ENCODE assay signal across 26 cellular contexts in genomic region chr3:39112535-39112934, GRCh38. TPM values are rescaled to one million over a fixed set of nuclear protein-coding genes. Genes with fewer than 3 reads are reported as not detected.
DNase-seq lines count a peak whose midpoint lies in the region; ATAC-seq, FAIRE-seq and TF ChIP-seq lines count a peak whose summit lies in the region.
"Had no signal": no experiment of that assay in that cellular context is flagged by ENCODE, and none has a peak within 500 bp of the region (broad histone marks: within the 10 kb centered on the region; RNA-seq: fewer than 3 reads in every experiment).

No MANE protein-coding gene starts in this region.

- TF ChIP-seq RAD21 in K562 (CRISPR knock-in tag; conservative IDR thresholded peaks at IDR 0.05 in 1 of 2, IDR thresholded peaks at IDR 0.05 in 1 of 2): no peak

- H3K27me3 ChIP-seq in K562 (ENCODE audit: control insufficient read depth in 2 of 2, insufficient read depth in 2 of 2, low read length in 2 of 2): no peaks in the 10 kb centered on the region
- H3K27me3 ChIP-seq in sigmoid colon: no peaks in the 10 kb centered on the region
- H3K27me3 ChIP-seq: BE2C, BLaER1 had no signal

- intact Hi-C loops in activated CD4-positive, alpha-beta memory T cell treated with anti-CD3 and anti-CD28 coated beads for 36 hours (cut with micrococcal nuclease): no loop called here
- intact Hi-C loops in K562 (cut with micrococcal nuclease): no loop called here
- intact Hi-C loops in sigmoid colon (cut with DNase I): no loop called here
- intact Hi-C loops in activated naive CD4-positive, alpha-beta T cell treated with anti-CD3 and anti-CD28 coated beads for 36 hours (cut with micrococcal nuclease): no loop called here

- H3K4me1 ChIP-seq in K562 (replicated peaks in 1 of 2; ENCODE audit: control insufficient read depth in 2 of 2, insufficient read depth in 2 of 2, low read length in 2 of 2) (peaks cover 6 to 8% of the 10 kb centered on the region in 2 experiments; a peak in 3 of 5 replicates), sigmoid colon (peaks cover 0 to 13% (median 9%) of the 10 kb centered on the region in 4 donors)
- H3K4me1 ChIP-seq: BE2C had no signal

- in situ Hi-C loops in K562 (cut with MboI): no loop called here

- H3K27ac ChIP-seq in K562 (ENCODE audit: extremely low read depth, low read depth, low read length) (no peak overlapping the region), sigmoid colon (no peak overlapping the region)
- H3K27ac ChIP-seq: 22Rv1, A549, BLaER1 had no signal

- H3K9ac ChIP-seq in K562 (ENCODE audit: insufficient read depth in 1 of 2, low read depth in 2 of 2, low read length in 2 of 2): no peak overlapping the region
- H3K9ac ChIP-seq: BLaER1 had no signal

- no peak for ATAC-seq in K562
- no peak for ATAC-seq in GM21576 (IDR thresholded peaks at IDR 0.05; ENCODE audit: unreplicated experiment)
- ATAC-seq: A549, GM12878 had no signal

- no peak overlapping the region for H3K4me2 ChIP-seq in K562 (ENCODE audit: insufficient read depth, low read length)
- H3K4me2 ChIP-seq: A549, BLaER1 had no signal

- DNase-seq in activated CD4-positive, alpha-beta memory T cell treated with anti-CD3 and anti-CD28 coated beads, Interleukin-2, amount 10 ng/mL, durations not matched to agents 7 days and 5 days: peak; percentile 3
- no peak for DNase-seq in activated CD4-positive, alpha-beta memory T cell treated with anti-CD3 and anti-CD28 coated beads for 36 hours
- DNase-seq in K562 (ENCODE audit: extremely low read depth in 1 of 4, low spot score in 3 of 4) (no peak), sigmoid colon (peak; percentile 24)
- DNase-seq in activated naive CD4-positive, alpha-beta T cell treated with anti-CD3 and anti-CD28 coated beads for 36 hours: no peak
- DNase-seq: BE2C; C1 segment of cervical spinal cord; CD4-positive, alpha-beta memory T cell; CD4-positive, CD25-positive, alpha-beta regulatory T cell; CD8-positive, alpha-beta memory T cell; COR-L47; DMS 273 treated with DMSO at 0.1 percent for 48 hours; DMS153; DMS53; DMS79; DND-41; EL; GDM1 had no signal

- TF ChIP-seq CTCF in K562 (IDR thresholded peaks at IDR 0.05 in 2 of 3, conservative IDR thresholded peaks at IDR 0.05 in 1 of 3; ENCODE audit: insufficient read depth in 2 of 3, low read depth in 1 of 3, low read length in 3 of 3): no peak
- TF ChIP-seq CTCF in sigmoid colon (IDR thresholded peaks at IDR 0.05): no peak

- TF ChIP-seq POLR2A in K562 (conservative IDR thresholded peaks at IDR 0.05): no peak
- no peak for TF ChIP-seq POLR2A in sigmoid colon (IDR thresholded peaks at IDR 0.05)

- no peak overlapping the region for H2AFZ ChIP-seq in K562 (ENCODE audit: low read depth, low read length)

- H3K4me3 Mint-ChIP-seq in activated CD4-positive, alpha-beta memory T cell treated with anti-CD3 and anti-CD28 coated beads, Interleukin-2, amount 10 ng/mL, durations not matched to agents 7 days and 5 days: no peak overlapping the region
- no peak overlapping the region for H3K4me3 Mint-ChIP-seq in activated CD4-positive, alpha-beta memory T cell treated with anti-CD3 and anti-CD28 coated beads for 36 hours
- no peak overlapping the region for H3K4me3 Mint-ChIP-seq in activated naive CD4-positive, alpha-beta T cell treated with anti-CD3 and anti-CD28 coated beads for 36 hours
- H3K4me3 Mint-ChIP-seq: CD14-positive monocyte; CD4-positive, alpha-beta memory T cell; CD4-positive, CD25-positive, alpha-beta regulatory T cell; CD8-positive, alpha-beta memory T cell had no signal

- H3K79me2 ChIP-seq in K562 (ENCODE audit: control insufficient read depth, insufficient read depth, low read length): peaks cover under 1% of the 10 kb centered on the region; the same call in 1 of the 3 replicates

- no peaks in the 10 kb centered on the region for H3K9me1 ChIP-seq in K562 (ENCODE audit: control insufficient read depth, insufficient read depth, low read length)

- H3K9me3 ChIP-seq in K562 (replicated peaks; ENCODE audit: control insufficient read depth, insufficient read depth, low read depth, low read length) (no peaks in the 10 kb centered on the region), sigmoid colon (no peaks in the 10 kb centered on the region)
- H3K9me3 ChIP-seq: A549, BE2C, BLaER1 had no signal

- H3K36me3 ChIP-seq in K562 (ENCODE audit: control insufficient read depth, insufficient read depth, low read length) (no peaks in the 10 kb centered on the region), sigmoid colon (peaks cover 0 to 9% (median 0%) of the 10 kb centered on the region in 4 donors)
- H3K36me3 ChIP-seq: BE2C, BLaER1 had no signal

- 32% methylated on average over 2 of the region's 2 CpGs for WGBS in K562 (ENCODE audit: insufficient coverage, low coverage, missing lambda C conversion rate)
- WGBS in sigmoid colon, 2 donors: 83 to 95% methylated on average over 2 of the region's 2 CpGs

- no TSS peak for BruUV-seq in K562 (replicated peaks; lab: Mats Ljungman, UMichigan)

- no peak overlapping the region for H3K27ac Mint-ChIP-seq in activated CD4-positive, alpha-beta memory T cell treated with anti-CD3 and anti-CD28 coated beads, Interleukin-2, amount 10 ng/mL, durations not matched to agents 7 days and 5 days
- H3K27ac Mint-ChIP-seq in activated CD4-positive, alpha-beta memory T cell treated with anti-CD3 and anti-CD28 coated beads for 36 hours: no peak overlapping the region
- no peak overlapping the region for H3K27ac Mint-ChIP-seq in activated naive CD4-positive, alpha-beta T cell treated with anti-CD3 and anti-CD28 coated beads for 36 hours
- H3K27ac Mint-ChIP-seq: CD4-positive, CD25-positive, alpha-beta regulatory T cell had no signal

- POLR2A ChIA-PET in activated CD4-positive, alpha-beta memory T cell treated with anti-CD3 and anti-CD28 coated beads, Interleukin-2, amount 10 ng/mL, durations not matched to agents 7 days and 5 days (lab: Charles Lee): no interaction called here
- POLR2A ChIA-PET in activated CD4-positive, alpha-beta memory T cell treated with anti-CD3 and anti-CD28 coated beads for 36 hours (lab: Charles Lee): no interaction called here
- POLR2A ChIA-PET in K562 (lab: Yijun Ruan, JAX): no interaction called here

- H3K27me3 Mint-ChIP-seq in activated CD4-positive, alpha-beta memory T cell treated with anti-CD3 and anti-CD28 coated beads, Interleukin-2, amount 10 ng/mL, durations not matched to agents 7 days and 5 days: no peaks in the 10 kb centered on the region
- no peaks in the 10 kb centered on the region for H3K27me3 Mint-ChIP-seq in activated CD4-positive, alpha-beta memory T cell treated with anti-CD3 and anti-CD28 coated beads for 36 hours
- H3K27me3 Mint-ChIP-seq in activated naive CD4-positive, alpha-beta T cell treated with anti-CD3 and anti-CD28 coated beads for 36 hours (ENCODE audit: low read depth): no peaks in the 10 kb centered on the region
- H3K27me3 Mint-ChIP-seq: CD4-positive, alpha-beta memory T cell; CD4-positive, CD25-positive, alpha-beta regulatory T cell had no signal

- FAIRE-seq in K562 (lab: Jason Lieb, UNC): no peak
- FAIRE-seq: A549, GM12878, GM12892, GM18507 had no signal

- peaks cover 20% of the 10 kb centered on the region for H3K4me1 Mint-ChIP-seq in activated CD4-positive, alpha-beta memory T cell treated with anti-CD3 and anti-CD28 coated beads, Interleukin-2, amount 10 ng/mL, durations not matched to agents 7 days and 5 days
- peaks cover 15% of the 10 kb centered on the region for H3K4me1 Mint-ChIP-seq in activated CD4-positive, alpha-beta memory T cell treated with anti-CD3 and anti-CD28 coated beads for 36 hours (ENCODE audit: low read depth)
- H3K4me1 Mint-ChIP-seq in activated naive CD4-positive, alpha-beta T cell treated with anti-CD3 and anti-CD28 coated beads for 36 hours (ENCODE audit: low read depth): peaks cover 13% of the 10 kb centered on the region

- CTCF ChIA-PET in activated CD4-positive, alpha-beta memory T cell treated with anti-CD3 and anti-CD28 coated beads, Interleukin-2, amount 10 ng/mL, durations not matched to agents 7 days and 5 days (lab: Charles Lee): no interaction called here
- CTCF ChIA-PET in activated CD4-positive, alpha-beta memory T cell treated with anti-CD3 and anti-CD28 coated beads for 36 hours (lab: Charles Lee): no interaction called here
- CTCF ChIA-PET in K562 (lab: Yijun Ruan, JAX; ENCODE audit: low intra/inter-chr PET ratio): no interaction called here
- CTCF ChIA-PET in activated naive CD4-positive, alpha-beta T cell treated with anti-CD3 and anti-CD28 coated beads for 36 hours (lab: Charles Lee): no interaction called here

- TF ChIP-seq EP300 in K562 (IDR thresholded peaks at IDR 0.05; ENCODE audit: low read length) (no peak), sigmoid colon (IDR thresholded peaks at IDR 0.05) (no peak)

- H3K36me3 Mint-ChIP-seq in activated CD4-positive, alpha-beta memory T cell treated with anti-CD3 and anti-CD28 coated beads, Interleukin-2, amount 10 ng/mL, durations not matched to agents 7 days and 5 days (ENCODE audit: low read depth): peaks cover 4% of the 10 kb centered on the region
- H3K36me3 Mint-ChIP-seq in activated CD4-positive, alpha-beta memory T cell treated with anti-CD3 and anti-CD28 coated beads for 36 hours: no peaks in the 10 kb centered on the region
- no peaks in the 10 kb centered on the region for H3K36me3 Mint-ChIP-seq in activated naive CD4-positive, alpha-beta T cell treated with anti-CD3 and anti-CD28 coated beads for 36 hours (ENCODE audit: low read depth)

- H3K9me3 Mint-ChIP-seq in activated CD4-positive, alpha-beta memory T cell treated with anti-CD3 and anti-CD28 coated beads, Interleukin-2, amount 10 ng/mL, durations not matched to agents 7 days and 5 days: no peaks in the 10 kb centered on the region
- H3K9me3 Mint-ChIP-seq in activated CD4-positive, alpha-beta memory T cell treated with anti-CD3 and anti-CD28 coated beads for 36 hours: no peaks in the 10 kb centered on the region
- H3K9me3 Mint-ChIP-seq in activated naive CD4-positive, alpha-beta T cell treated with anti-CD3 and anti-CD28 coated beads for 36 hours: no peaks in the 10 kb centered on the region
- H3K9me3 Mint-ChIP-seq: CD14-positive monocyte; CD4-positive, alpha-beta memory T cell; CD4-positive, CD25-positive, alpha-beta regulatory T cell; CD8-positive, alpha-beta memory T cell had no signal

- H3K4me3 ChIP-seq in K562: no peak overlapping the region
- no peak overlapping the region for H3K4me3 ChIP-seq in sigmoid colon
- H3K4me3 ChIP-seq: A549, BLaER1, GM12878 had no signal

- H4K20me1 ChIP-seq in K562 (replicated peaks; ENCODE audit: control insufficient read depth, insufficient read depth, low read length): no peaks in the 10 kb centered on the region

RNA-seq across cellular contexts. Expression of gene TTC21A, which starts 5.1 kb away (rescaled TPM):
- 10 to 100 TPM; 11.2 to 12.1 TPM for total RNA-seq in activated CD4-positive, alpha-beta memory T cell treated with anti-CD3 and anti-CD28 coated beads, Interleukin-2, amount 10 ng/mL, durations not matched to agents 7 days and 5 days
- total RNA-seq in activated CD4-positive, alpha-beta memory T cell treated with anti-CD3 and anti-CD28 coated beads for 36 hours: 1 to 10 TPM; 1.7 to 1.8 TPM
- total RNA-seq in K562 (2011; cell fraction: chromatin; rRNA removed; ENCODE audit: low replicate concordance): 7.6 and 12.4 TPM in 2 replicates
- total RNA-seq in K562 (2011; cell fraction: nucleolus; rRNA removed): 5.8 and 6.7 TPM in 2 replicates
- total RNA-seq in K562 (2011; cell fraction: nucleoplasm; rRNA removed): 5.1 and 8.2 TPM in 2 replicates
- total RNA-seq in K562 (2014; rRNA removed) (0.36 and 0.37 TPM in 2 replicates), K562 (2014; rRNA removed; fragmentation: Illumina TruSeq; extraction: Trizol) (0.32 and 0.47 TPM in 2 replicates), K562 (2015; rRNA removed; fragmentation: Illumina TruSeq; extraction: Trizol) (0.83 and 1.2 TPM in 2 replicates), K562 (2021) (1.4 and 1.7 TPM in 2 replicates), sigmoid colon (1 to 10 TPM; 2.9 to 7.1 (median 4.4) TPM)
- polyA plus RNA-seq in K562 (2011; rRNA removed) (0.84 and 1.1 TPM in 2 replicates), K562 (2014; fragmentation: Illumina TruSeq; extraction: Trizol) (0.70 and 0.94 TPM in 2 replicates), K562 (2014; fragmentation: Nextera tagmentation; extraction: Ambion mirVana) (under 1 TPM; 0.22 to 0.35 TPM), K562 (2014; rRNA removed) (0.93 and 1.4 TPM in 2 replicates), sigmoid colon (1 to 10 TPM in 2 of 3 donors, under 1 TPM in 1; 0.60 to 6.0 (median 2.8) TPM)
- polyA plus RNA-seq in K562 (2011; cell fraction: cytosol; rRNA removed): 0.66 and 1.1 TPM in 2 replicates
- polyA plus RNA-seq in K562 (2011; cell fraction: nucleus; rRNA removed): 5.1 and 6.7 TPM in 2 replicates
- polyA plus RNA-seq in K562 (2012): 1.3 and 2.7 TPM in 2 replicates
- 1.3 and 2.1 TPM in 2 replicates for polyA minus RNA-seq in K562 (2011; rRNA and poly(A)+ RNA removed)
- polyA minus RNA-seq in K562 (2011; cell fraction: cytosol; rRNA and poly(A)+ RNA removed): 0.67 TPM in 1 of 2 replicates, not detected in the other
- polyA minus RNA-seq in K562 (2011; cell fraction: nucleus; rRNA and poly(A)+ RNA removed): 3.5 and 4.1 TPM in 2 replicates
- 1 to 10 TPM; 1.5 to 1.6 TPM for total RNA-seq in activated naive CD4-positive, alpha-beta T cell treated with anti-CD3 and anti-CD28 coated beads for 36 hours

RNA-seq across cellular contexts. Expression of gene GORASP1, which starts 5.1 kb away (rescaled TPM):
- total RNA-seq in activated CD4-positive, alpha-beta memory T cell treated with anti-CD3 and anti-CD28 coated beads, Interleukin-2, amount 10 ng/mL, durations not matched to agents 7 days and 5 days: 10 to 100 TPM; 52.0 to 53.1 TPM
- 10 to 100 TPM; 32.7 to 34.1 TPM for total RNA-seq in activated CD4-positive, alpha-beta memory T cell treated with anti-CD3 and anti-CD28 coated beads for 36 hours
- total RNA-seq in K562 (2011; cell fraction: chromatin; rRNA removed; ENCODE audit: low replicate concordance): 170 and 347 TPM in 2 replicates
- 220 and 236 TPM in 2 replicates for total RNA-seq in K562 (2011; cell fraction: nucleolus; rRNA removed)
- 186 and 187 TPM in 2 replicates for total RNA-seq in K562 (2011; cell fraction: nucleoplasm; rRNA removed)
- total RNA-seq in K562 (2014; rRNA removed) (67.6 and 83.5 TPM in 2 replicates), K562 (2014; rRNA removed; fragmentation: Illumina TruSeq; extraction: Trizol) (39.7 and 46.8 TPM in 2 replicates), K562 (2015; rRNA removed; fragmentation: Illumina TruSeq; extraction: Trizol) (65.3 and 67.6 TPM in 2 replicates), K562 (2021) (80.7 and 81.2 TPM in 2 replicates), sigmoid colon (10 to 100 TPM; 43.5 to 49.9 (median 48.9) TPM)
- polyA plus RNA-seq in K562 (2011; rRNA removed) (87.9 and 116 TPM in 2 replicates), K562 (2014; fragmentation: Illumina TruSeq; extraction: Trizol) (71.3 and 81.3 TPM in 2 replicates), K562 (2014; fragmentation: Nextera tagmentation; extraction: Ambion mirVana) (10 to 100 TPM in 1 of 2 experiments, 1 to 10 TPM in 1; 8.4 to 14.0 TPM), K562 (2014; rRNA removed) (75.3 and 82.3 TPM in 2 replicates), sigmoid colon (10 to 100 TPM; 35.4 to 54.5 (median 40.7) TPM)
- polyA plus RNA-seq in K562 (2011; cell fraction: cytosol; rRNA removed): 88.5 and 108 TPM in 2 replicates
- 454 and 537 TPM in 2 replicates for polyA plus RNA-seq in K562 (2011; cell fraction: nucleus; rRNA removed)
- polyA plus RNA-seq in K562 (2012): 72.8 and 104 TPM in 2 replicates
- polyA minus RNA-seq in K562 (2011; rRNA and poly(A)+ RNA removed): 48.5 and 49.2 TPM in 2 replicates
- polyA minus RNA-seq in K562 (2011; cell fraction: cytosol; rRNA and poly(A)+ RNA removed): 42.4 and 49.5 TPM in 2 replicates
- 120 and 149 TPM in 2 replicates for polyA minus RNA-seq in K562 (2011; cell fraction: nucleus; rRNA and poly(A)+ RNA removed)
- total RNA-seq in activated naive CD4-positive, alpha-beta T cell treated with anti-CD3 and anti-CD28 coated beads for 36 hours: 10 to 100 TPM; 19.0 to 21.8 TPM

RNA-seq across cellular contexts. Expression of gene CSRNP1, which starts 40.9 kb away (rescaled TPM):
- 10 to 100 TPM; 32.5 to 33.2 TPM for total RNA-seq in activated CD4-positive, alpha-beta memory T cell treated with anti-CD3 and anti-CD28 coated beads, Interleukin-2, amount 10 ng/mL, durations not matched to agents 7 days and 5 days
- 10 to 100 TPM; 63.0 to 66.2 TPM for total RNA-seq in activated CD4-positive, alpha-beta memory T cell treated with anti-CD3 and anti-CD28 coated beads for 36 hours
- total RNA-seq in K562 (2011; cell fraction: chromatin; rRNA removed; ENCODE audit: low replicate concordance): 18.4 and 48.8 TPM in 2 replicates
- 34.9 and 41.4 TPM in 2 replicates for total RNA-seq in K562 (2011; cell fraction: nucleolus; rRNA removed)
- total RNA-seq in K562 (2011; cell fraction: nucleoplasm; rRNA removed): 17.7 and 23.9 TPM in 2 replicates
- total RNA-seq in K562 (2014; rRNA removed) (16.8 and 23.2 TPM in 2 replicates), K562 (2014; rRNA removed; fragmentation: Illumina TruSeq; extraction: Trizol) (5.6 and 7.9 TPM in 2 replicates), K562 (2015; rRNA removed; fragmentation: Illumina TruSeq; extraction: Trizol) (9.2 and 9.8 TPM in 2 replicates), K562 (2021) (18.1 and 18.9 TPM in 2 replicates), sigmoid colon (100 to 1,000 TPM in 1 of 4 donors, 10 to 100 TPM in 3; 12.8 to 135 (median 21.9) TPM)
- polyA plus RNA-seq in K562 (2011; rRNA removed) (14.2 and 14.5 TPM in 2 replicates), K562 (2014; fragmentation: Illumina TruSeq; extraction: Trizol) (12.7 and 13.3 TPM in 2 replicates), K562 (2014; fragmentation: Nextera tagmentation; extraction: Ambion mirVana) (under 1 TPM; 0.72 to 0.89 TPM), K562 (2014; rRNA removed) (10.9 and 11.4 TPM in 2 replicates), sigmoid colon (10 to 100 TPM; 15.6 to 26.7 (median 16.9) TPM)
- polyA plus RNA-seq in K562 (2011; cell fraction: cytosol; rRNA removed): 16.4 and 30.7 TPM in 2 replicates
- 25.6 and 46.6 TPM in 2 replicates for polyA plus RNA-seq in K562 (2011; cell fraction: nucleus; rRNA removed)
- polyA plus RNA-seq in K562 (2012): 16.6 and 24.6 TPM in 2 replicates
- polyA minus RNA-seq in K562 (2011; rRNA and poly(A)+ RNA removed): 14.7 and 23.4 TPM in 2 replicates
- 13.8 and 19.9 TPM in 2 replicates for polyA minus RNA-seq in K562 (2011; cell fraction: cytosol; rRNA and poly(A)+ RNA removed)
- polyA minus RNA-seq in K562 (2011; cell fraction: nucleus; rRNA and poly(A)+ RNA removed): 21.9 and 22.3 TPM in 2 replicates
- 10 to 100 TPM; 66.5 to 71.0 TPM for total RNA-seq in activated naive CD4-positive, alpha-beta T cell treated with anti-CD3 and anti-CD28 coated beads for 36 hours

Comparison
In these comparisons a context has a peak if more than half of its experiments do, and no peak if none do; other contexts are left out.
1. DNase-seq: peak in activated CD4-positive, alpha-beta memory T cell treated with anti-CD3 and anti-CD28 coated beads, Interleukin-2, amount 10 ng/mL, durations not matched to agents 7 days and 5 days (single experiment) and sigmoid colon (single experiment); none in activated CD4-positive, alpha-beta memory T cell treated with anti-CD3 and anti-CD28 coated beads for 36 hours (single experiment), K562 (0 of 4) and activated naive CD4-positive, alpha-beta T cell treated with anti-CD3 and anti-CD28 coated beads for 36 hours (single experiment).